1 cellular context compared by ENCODE assay signal in genomic region chr1:159831696-159832225, GRCh38.
A peak's percentile ranks its signal among the peaks of the same experiment; 100 is the strongest.
TF ChIP-seq lines count a peak whose summit lies in the region.

No MANE protein-coding gene starts in this region.

TF ChIP-seq in HEK293, 187 proteins besides CTCF, POLR2A, EP300 and RAD21 (continued from another document):
- TF ChIP-seq ZNF645 (tag by site-specific recombination; IDR thresholded peaks at IDR 0.05), result no peak
- TF ChIP-seq GLI2 (tag by site-specific recombination; IDR thresholded peaks at IDR 0.05; ENCODE audit: borderline replicate concordance, low read depth), result peak; percentile 15; the same call in 1 of the 2 replicates
- TF ChIP-seq TCF7L2 (IDR thresholded peaks at IDR 0.05; ENCODE audit: borderline replicate concordance, low read depth, low read length), result peak; percentile 49; the same call in 1 of the 2 replicates
- no peak for TF ChIP-seq ZNF280D (tag by site-specific recombination; IDR thresholded peaks at IDR 0.05)
- no peak for TF ChIP-seq ZNF404 (tag by site-specific recombination; IDR thresholded peaks at IDR 0.05)
- TF ChIP-seq PRDM10 (tag by site-specific recombination; IDR thresholded peaks at IDR 0.05), result peak; percentile 46
- no peak for TF ChIP-seq PRDM1 (tag by site-specific recombination; IDR thresholded peaks at IDR 0.05)
- no peak for TF ChIP-seq INSM2 (tag by site-specific recombination; IDR thresholded peaks at IDR 0.05)
